2 cellular contexts compared by ENCODE assay signal in genomic region chr17:7587420-7587786, GRCh38.
TF ChIP-seq lines count a peak whose summit lies in the region.

No MANE protein-coding gene starts in this region.

TF ChIP-seq in K562, 482 proteins besides CTCF, POLR2A, EP300 and RAD21:
- TF ChIP-seq TFAP4 (CRISPR knock-in tag; IDR thresholded peaks at IDR 0.05; ENCODE audit: borderline replicate concordance): peak; percentile 13; the same call in 1 of the 2 replicates
- TF ChIP-seq POLR2G (IDR thresholded peaks at IDR 0.05; ENCODE audit: low read depth, low read length): peak; percentile 8; the same call in 1 of the 2 replicates
- TF ChIP-seq NR0B1 (IDR thresholded peaks at IDR 0.05; ENCODE audit: partially characterized antibody): no peak

TF ChIP-seq in HEK293T, 16 proteins besides CTCF, POLR2A, EP300 and RAD21:
- no peak for TF ChIP-seq HDGF (IDR thresholded peaks at IDR 0.05; ENCODE audit: borderline replicate concordance)
- no peak for TF ChIP-seq PKNOX1 (IDR thresholded peaks at IDR 0.05)
- TF ChIP-seq FOXA1 (IDR thresholded peaks at IDR 0.05): no peak
- TF ChIP-seq ELF4 (IDR thresholded peaks at IDR 0.05): no peak
- TF ChIP-seq ZNF384 (IDR thresholded peaks at IDR 0.05): no peak
- TF ChIP-seq L3MBTL2 (conservative IDR thresholded peaks at IDR 0.05): no peak
- no peak for TF ChIP-seq CTBP1 (IDR thresholded peaks at IDR 0.05; ENCODE audit: borderline replicate concordance)
- no peak for TF ChIP-seq FOXK2 (IDR thresholded peaks at IDR 0.05)
